In genomic region chr4:3875466-3875865, GRCh38 we compare ENCODE assay signal across 18 cellular contexts.
"Had no signal": no experiment of that assay in that cellular context is flagged by ENCODE, and none has a peak within 500 bp of the region (broad histone marks: within the 10 kb centered on the region; RNA-seq: fewer than 3 reads in every experiment).

No MANE protein-coding gene starts in this region.

- ATAC-seq: activated CD4-positive, alpha-beta T cell treated with anti-CD3 and anti-CD28 coated beads for 36 hours; activated naive CD8-positive, alpha-beta T cell treated with anti-CD3 and anti-CD28 coated beads, Interleukin-2, amount 50 U/mL, for 24 hours; left cardiac atrium; left ventricle myocardium superior; pancreas; stimulated activated naive CD8-positive, alpha-beta T cell treated with anti-CD3 and anti-CD28 coated beads, Interleukin-15, Interleukin-2, amounts not matched to agents 100 U/mL and 50 U/mL, for 24 hours had no signal

- DNase-seq: activated CD4-positive, alpha-beta T cell treated with anti-CD3 and anti-CD28 coated beads for 36 hours; activated CD4-positive, CD25-positive, alpha-beta regulatory T cell; activated gamma-delta T cell; activated naive CD4-positive, alpha-beta T cell treated with anti-CD3 and anti-CD28 coated beads, Interleukin-2, amount 10 ng/mL, durations not matched to agents 7 days and 5 days; activated naive CD8-positive, alpha-beta T cell treated with anti-CD3 and anti-CD28 coated beads, Interleukin-2, amount 50 U/mL, for 24 hours; activated T-cell treated with anti-CD3 and anti-CD28 coated beads for 4 hours; amygdala; effector CD4-positive, alpha-beta T cell; left cardiac atrium; left ventricle myocardium superior; spleen; stimulated activated naive CD8-positive, alpha-beta T cell treated with anti-CD3 and anti-CD28 coated beads, Interleukin-15, Interleukin-2, amounts not matched to agents 100 U/mL and 50 U/mL, for 24 hours; testis; transverse colon had no signal

- H3K27ac ChIP-seq: breast epithelium, epithelial cell of prostate, pancreas, prostate gland, spleen, testis, transverse colon had no signal

- H3K36me3 ChIP-seq: breast epithelium, pancreas, prostate gland, spleen, transverse colon had no signal

- H3K4me1 ChIP-seq: pancreas, prostate gland had no signal

- H3K9me3 ChIP-seq: pancreas, prostate gland, testis, transverse colon had no signal

- H3K4me3 ChIP-seq: breast epithelium, pancreas, prostate gland, spleen, testis, transverse colon had no signal

- H3K27me3 ChIP-seq: testis had no signal
